ENCODE assay signal across 1 cellular context in genomic region chr5:140174472-140175366, GRCh38.
TF ChIP-seq lines count a peak whose summit lies in the region.

CYSTM1 (plus strand) TSS chr5:140175188; CDS start chr5:140194466, 19,278 bp downstream.

TF ChIP-seq in K562, 482 proteins besides CTCF, POLR2A, EP300 and RAD21 (continued from another document):
- TF ChIP-seq MITF (IDR thresholded peaks at IDR 0.05) (peak; percentile 83), BHLHE40 (IDR thresholded peaks at IDR 0.05; ENCODE audit: low read length) (peak; percentile 82), POLR2B (IDR thresholded peaks at IDR 0.05; ENCODE audit: low read depth, partially characterized antibody) (peak; percentile 73), CREM (IDR thresholded peaks at IDR 0.05; ENCODE audit: low read depth) (peak; percentile 96), NR2F6 (CRISPR knock-in tag; IDR thresholded peaks at IDR 0.05) (no peak), HIVEP1 (CRISPR knock-in tag; IDR thresholded peaks at IDR 0.05) (no peak; the same call in 1 of the 2 replicates), TAF1 (IDR thresholded peaks at IDR 0.05; ENCODE audit: control insufficient read depth, extremely low read depth, insufficient read depth, low read length, severe bottlenecking) (peak; percentile 85), MTA3 (IDR thresholded peaks at IDR 0.05; ENCODE audit: borderline replicate concordance) (peak; percentile 76), EGR1 (conservative IDR thresholded peaks at IDR 0.05) (0 out of 2 replicates have a peak, but pooled peaks have one; percentile 19), E2F6 (IDR thresholded peaks at IDR 0.05; ENCODE audit: borderline replicate concordance in 1 of 2, extremely low read depth in 1 of 2, insufficient read depth in 1 of 2, insufficient read length in 1 of 2, low read depth in 1 of 2, low read length in 1 of 2, poor library complexity in 1 of 2, severe bottlenecking in 1 of 2) (peak in 1 of 2 experiments; percentile 33), THAP12 (CRISPR knock-in tag; IDR thresholded peaks at IDR 0.05) (peak; percentile 45; the same call in 1 of the 2 replicates), KHSRP (IDR thresholded peaks at IDR 0.05) (no peak), KLF1 (tag; IDR thresholded peaks at IDR 0.05) (no peak), IRF2 (CRISPR knock-in tag; IDR thresholded peaks at IDR 0.05) (no peak), PREB (CRISPR knock-in tag; IDR thresholded peaks at IDR 0.05) (0 out of 2 replicates have a peak, but pooled peaks have one; percentile 74), ID3 (CRISPR knock-in tag; IDR thresholded peaks at IDR 0.05) (no peak), ID3 (tag; IDR thresholded peaks at IDR 0.05) (no peak), HNRNPLL (IDR thresholded peaks at IDR 0.05; ENCODE audit: low read depth, low read length, poor library complexity, severe bottlenecking) (peak; percentile 87), ZNF639 (CRISPR knock-in tag; conservative IDR thresholded peaks at IDR 0.05 in 1 of 2, IDR thresholded peaks at IDR 0.05 in 1 of 2) (peak in 1 of 2 experiments; percentile 36; a peak in 1 of 4 replicates), KDM5B (IDR thresholded peaks at IDR 0.05; ENCODE audit: insufficient replicate concordance, low read depth, low read length) (peak; percentile 73), MNT (conservative IDR thresholded peaks at IDR 0.05) (peak; percentile 77 to 81), EP400 (IDR thresholded peaks at IDR 0.05) (peak; percentile 76), ATF1 (CRISPR knock-in tag; IDR thresholded peaks at IDR 0.05) (no peak; the same call in 1 of the 2 replicates), ATF1 (tag; IDR thresholded peaks at IDR 0.05) (peak; percentile 98), E2F5 (CRISPR knock-in tag; IDR thresholded peaks at IDR 0.05) (0 out of 2 replicates have a peak, but pooled peaks have one; percentile 44)
